ENCODE assay signal across 36 cellular contexts in the genomic region with DNA sequence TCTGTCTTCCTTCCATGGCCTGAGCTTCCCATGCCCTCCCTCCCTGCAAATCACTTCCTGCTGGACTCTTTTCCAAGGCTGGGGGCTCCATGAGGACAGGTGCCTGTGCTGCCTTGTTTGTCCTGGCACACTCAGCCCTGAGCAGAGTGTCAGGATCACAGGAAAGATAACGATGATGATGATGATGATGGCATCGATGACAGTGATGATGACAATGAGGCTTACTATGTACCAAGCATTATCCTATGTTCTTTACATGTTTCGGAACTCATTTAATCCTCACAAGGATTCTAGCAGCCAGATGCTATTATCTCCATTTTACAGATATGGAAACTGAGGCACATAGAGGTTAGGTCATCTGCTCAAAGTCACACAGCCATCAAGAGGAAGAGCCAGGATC.
"Had no signal": no experiment of that assay in that cellular context is flagged by ENCODE, and none has a peak within 500 bp of the region (broad histone marks: within the 10 kb centered on the region; RNA-seq: fewer than 3 reads in every experiment).

No MANE protein-coding gene starts in this region.

- H3K27me3 Mint-ChIP-seq: activated CD8-positive, alpha-beta T cell treated with anti-CD3 and anti-CD28 coated beads for 36 hours; activated naive CD4-positive, alpha-beta T cell treated with anti-CD3 and anti-CD28 coated beads, Interleukin-2, amount 50 U/mL, for 24 hours; activated T-helper 17 cell treated with anti-CD3 and anti-CD28 coated beads, Interleukin-2, amount 50 U/mL, for 72 hours; T-cell had no signal

- H3K9me3 ChIP-seq: ascending aorta, body of pancreas, breast epithelium, MG63 had no signal

- H3K36me3 ChIP-seq: breast epithelium had no signal

- H3K36me3 Mint-ChIP-seq: activated naive CD4-positive, alpha-beta T cell treated with anti-CD3 and anti-CD28 coated beads, Interleukin-2, amount 50 U/mL, for 24 hours; activated naive CD8-positive, alpha-beta T cell treated with anti-CD3 and anti-CD28 coated beads, Interleukin-2, amount 10 ng/mL, durations not matched to agents 7 days and 5 days; T-cell had no signal

- DNase-seq: activated CD4-positive, alpha-beta T cell treated with anti-CD3 and anti-CD28 coated beads for 1 hour; activated CD4-positive, alpha-beta T cell treated with anti-CD3 and anti-CD28 coated beads for 48 hours; activated CD4-positive, CD25-positive, alpha-beta regulatory T cell; activated CD8-positive, alpha-beta T cell treated with anti-CD3 and anti-CD28 coated beads for 36 hours; activated effector memory CD4-positive, alpha-beta T cell treated with anti-CD3 and anti-CD28 coated beads, Interleukin-2, amount 50 U/mL, for 16 hours; activated naive CD4-positive, alpha-beta T cell; activated naive CD8-positive, alpha-beta T cell treated with anti-CD3 and anti-CD28 coated beads, Interleukin-2, amount 10 ng/mL, durations not matched to agents 7 days and 5 days; activated T-cell treated with anti-CD3 and anti-CD28 coated beads, Interleukin-2, amount 50 U/mL, for 1 hour; activated T-cell treated with anti-CD3 and anti-CD28 coated beads, Interleukin-2, amount 50 U/mL, for 72 hours; amygdala; body of pancreas; Kasumi-1; KG1; MG63; NCI-H1048; NCI-H1105 treated with DMSO at 0.1 percent for 48 hours; NCI-H1436; NCI-H1694; NCI-H1930; NCI-H2081 treated with DMSO at 0.1 percent for 48 hours; NCI-H226; NCI-H446 treated with DMSO at 0.1 percent for 48 hours; NCI-H524; NCI-H69; NCI-H82; SHP77 treated with DMSO at 0.1 percent for 48 hours; T-cell; T-helper 2 cell; T-helper 9 cell had no signal

- H3K4me3 Mint-ChIP-seq: activated CD8-positive, alpha-beta T cell treated with anti-CD3 and anti-CD28 coated beads for 36 hours; activated naive CD4-positive, alpha-beta T cell treated with anti-CD3 and anti-CD28 coated beads, Interleukin-2, amount 50 U/mL, for 24 hours; activated naive CD8-positive, alpha-beta T cell treated with anti-CD3 and anti-CD28 coated beads, Interleukin-2, amount 10 ng/mL, durations not matched to agents 7 days and 5 days; activated T-cell treated with anti-CD3 and anti-CD28 coated beads, Interleukin-2, amount 50 U/mL, for 72 hours; activated T-helper 17 cell treated with anti-CD3 and anti-CD28 coated beads, Interleukin-2, amount 50 U/mL, for 72 hours; T-cell had no signal

- H3K4me1 ChIP-seq: body of pancreas, breast epithelium had no signal

- H3K27ac Mint-ChIP-seq: activated CD8-positive, alpha-beta T cell treated with anti-CD3 and anti-CD28 coated beads for 36 hours; activated naive CD4-positive, alpha-beta T cell treated with anti-CD3 and anti-CD28 coated beads, Interleukin-2, amount 50 U/mL, for 24 hours; activated naive CD8-positive, alpha-beta T cell treated with anti-CD3 and anti-CD28 coated beads, Interleukin-2, amount 10 ng/mL, durations not matched to agents 7 days and 5 days; activated T-cell treated with anti-CD3 and anti-CD28 coated beads, Interleukin-2, amount 50 U/mL, for 72 hours; activated T-helper 17 cell treated with anti-CD3 and anti-CD28 coated beads, Interleukin-2, amount 50 U/mL, for 72 hours; T-cell had no signal

- H3K4me1 Mint-ChIP-seq: activated naive CD4-positive, alpha-beta T cell treated with anti-CD3 and anti-CD28 coated beads, Interleukin-2, amount 50 U/mL, for 24 hours; activated T-helper 17 cell treated with anti-CD3 and anti-CD28 coated beads, Interleukin-2, amount 50 U/mL, for 72 hours; T-cell had no signal

- H3K27me3 ChIP-seq: ascending aorta, body of pancreas, breast epithelium, MG63 had no signal

- H3K9me3 Mint-ChIP-seq: activated CD8-positive, alpha-beta T cell treated with anti-CD3 and anti-CD28 coated beads for 36 hours; activated naive CD4-positive, alpha-beta T cell treated with anti-CD3 and anti-CD28 coated beads, Interleukin-2, amount 50 U/mL, for 24 hours; activated naive CD8-positive, alpha-beta T cell treated with anti-CD3 and anti-CD28 coated beads, Interleukin-2, amount 10 ng/mL, durations not matched to agents 7 days and 5 days; activated T-cell treated with anti-CD3 and anti-CD28 coated beads, Interleukin-2, amount 50 U/mL, for 72 hours; activated T-helper 17 cell treated with anti-CD3 and anti-CD28 coated beads, Interleukin-2, amount 50 U/mL, for 72 hours had no signal

- H3K27ac ChIP-seq: body of pancreas, breast epithelium, VCaP had no signal

- H3K4me3 ChIP-seq: ascending aorta, body of pancreas, breast epithelium, MG63 had no signal

- ATAC-seq: activated CD8-positive, alpha-beta T cell treated with anti-CD3 and anti-CD28 coated beads for 36 hours; activated T-cell treated with anti-CD3 and anti-CD28 coated beads, Interleukin-2, amount 50 U/mL, for 72 hours; activated T-helper 17 cell treated with anti-CD3 and anti-CD28 coated beads, Interleukin-2, amount 50 U/mL, for 72 hours; body of pancreas; Panc1; SK-N-SH treated with all-trans-retinoic acid at 6 μM for 48 hours; T-cell had no signal
